ENCODE assay signal across 16 cellular contexts in the genomic region with DNA sequence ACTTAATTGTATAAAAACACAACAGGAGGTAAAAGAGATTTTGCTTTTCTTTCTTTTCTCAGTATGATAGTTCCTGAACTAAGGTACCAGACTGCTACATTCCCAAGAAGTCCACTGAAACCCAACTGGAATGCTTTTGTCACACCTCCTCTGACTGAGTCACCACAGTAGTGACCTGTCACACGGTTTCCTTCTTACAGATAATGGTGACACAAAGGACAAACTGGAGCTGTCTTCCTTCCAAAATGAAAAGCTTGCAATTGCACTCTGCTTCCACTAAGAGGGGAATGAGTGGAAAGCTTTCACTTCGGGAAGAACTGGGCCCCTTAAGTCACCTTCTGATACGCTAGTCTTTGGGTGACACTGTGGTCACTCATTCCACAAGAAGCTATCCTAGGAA.
DNase-seq lines count a peak whose midpoint lies in the region; TF ChIP-seq lines count a peak whose summit lies in the region.
"Had no signal": no experiment of that assay in that cellular context is flagged by ENCODE, and none has a peak within 500 bp of the region (broad histone marks: within the 10 kb centered on the region; RNA-seq: fewer than 3 reads in every experiment).

No MANE protein-coding gene starts in this region.

- H3K4me3 ChIP-seq in epithelial cell of proximal tubule (ENCODE audit: low read depth, low read length) (no peak overlapping the region), dorsolateral prefrontal cortex (peak overlapping the region in 1 of 59 donors; percentile 11), suprapubic skin (no peak overlapping the region), Peyer's patch (no peak overlapping the region)
- H3K4me3 ChIP-seq: tibial artery had no signal

- peaks cover 60% of the 10 kb centered on the region for H3K36me3 ChIP-seq in suprapubic skin
- H3K36me3 ChIP-seq in Peyer's patch = peaks cover 0 to 41% (median 0%) of the 10 kb centered on the region in 3 donors

- H3K9me3 ChIP-seq in suprapubic skin = no peaks in the 10 kb centered on the region
- H3K9me3 ChIP-seq in Peyer's patch = no peaks in the 10 kb centered on the region
- H3K9me3 ChIP-seq: tibial artery had no signal

- H3K27ac Mint-ChIP-seq in osteocyte (ENCODE audit: unreplicated experiment) = no peak overlapping the region
- H3K27ac Mint-ChIP-seq: activated T-helper 1 cell treated with anti-CD3 and anti-CD28 coated beads, Interleukin-12 subunit alpha, Interleukin-12 subunit beta, Interleukin-2, Interleukin-4 antibody, amounts not matched to agents 30 ng/mL and 10 ng/mL and 1 ng/mL, durations not matched to agents 14 hours and 24 hours and 36 hours had no signal

- H3K27me3 Mint-ChIP-seq in osteocyte (ENCODE audit: unreplicated experiment) = no peaks in the 10 kb centered on the region
- H3K27me3 Mint-ChIP-seq: naive B cell, T-cell had no signal

- H3K27me3 ChIP-seq in dorsolateral prefrontal cortex (no peaks in the 10 kb centered on the region), suprapubic skin (no peaks in the 10 kb centered on the region), Peyer's patch (no peaks in the 10 kb centered on the region)
- H3K27me3 ChIP-seq: tibial artery had no signal

- H3K9me3 Mint-ChIP-seq in osteocyte (ENCODE audit: unreplicated experiment) = no peaks in the 10 kb centered on the region
- H3K9me3 Mint-ChIP-seq: activated T-helper 1 cell treated with anti-CD3 and anti-CD28 coated beads, Interleukin-12 subunit alpha, Interleukin-12 subunit beta, Interleukin-2, Interleukin-4 antibody, amounts not matched to agents 30 ng/mL and 10 ng/mL and 1 ng/mL, durations not matched to agents 14 hours and 24 hours and 36 hours; naive B cell; T-cell had no signal

- H3K4me3 Mint-ChIP-seq in osteocyte (ENCODE audit: unreplicated experiment) = no peak overlapping the region
- H3K4me3 Mint-ChIP-seq: activated T-helper 1 cell treated with anti-CD3 and anti-CD28 coated beads, Interleukin-12 subunit alpha, Interleukin-12 subunit beta, Interleukin-2, Interleukin-4 antibody, amounts not matched to agents 30 ng/mL and 10 ng/mL and 1 ng/mL, durations not matched to agents 14 hours and 24 hours and 36 hours; naive B cell; T-cell had no signal

- intact Hi-C loops in dorsolateral prefrontal cortex (cut with DNase I) = loop anchor here in 1 of 2 donors (10.0 kb wide), 1 partner anchor 349 kb away; no protein-coding TSS in a partner anchor

- peak; percentile 27 for TF ChIP-seq CTCF in epithelial cell of proximal tubule (conservative IDR thresholded peaks at IDR 0.05; ENCODE audit: low read depth, low read length)
- TF ChIP-seq CTCF in osteocyte (IDR thresholded peaks at IDR 0.05) = peak; percentile 6
- peak in 9 of 56 donors; percentile 7 to 35 (median 15) for TF ChIP-seq CTCF in dorsolateral prefrontal cortex (IDR thresholded peaks at IDR 0.05 in 54 of 56, conservative IDR thresholded peaks at IDR 0.05 in 2 of 56; ENCODE audit: low read depth in 1 of 56, partially characterized antibody in 56 of 56)
- TF ChIP-seq CTCF in suprapubic skin (IDR thresholded peaks at IDR 0.05) = no peak
- no peak for TF ChIP-seq CTCF in Peyer's patch (IDR thresholded peaks at IDR 0.05)

- H3K4me1 ChIP-seq in suprapubic skin = no peaks in the 10 kb centered on the region
- no peaks in the 10 kb centered on the region for H3K4me1 ChIP-seq in Peyer's patch

- 82% methylated on average over 3 of the region's 3 CpGs for WGBS in suprapubic skin

- TF ChIP-seq EP300 in suprapubic skin (IDR thresholded peaks at IDR 0.05) = no peak

- H3K36me3 Mint-ChIP-seq in osteocyte (ENCODE audit: unreplicated experiment) = peaks cover 21% of the 10 kb centered on the region

- peak; percentile 17 for DNase-seq in DMS53 (lab: John Stamatoyannopoulos, UW)
- DNase-seq in DMS53 treated with DMSO at 0.1 percent for 48 hours (lab: John Stamatoyannopoulos, UW; ENCODE audit: unreplicated experiment) = no peak
- DNase-seq in LoVo (ENCODE audit: low spot score) = peak; percentile 48
- no peak for DNase-seq in epithelial cell of proximal tubule (ENCODE audit: low read depth)
- no peak for DNase-seq in osteocyte (ENCODE audit: extremely low spot score, unreplicated experiment)
- DNase-seq in dorsolateral prefrontal cortex = no peak
- DNase-seq in suprapubic skin (ENCODE audit: low spot score in 2 of 2) = no peak
- no peak for DNase-seq in Peyer's patch
- DNase-seq: activated CD4-positive, alpha-beta T cell treated with anti-CD3 and anti-CD28 coated beads for 4 hours; caudate nucleus; naive B cell; NCI-H1694; T-cell; tibial artery had no signal

- peak overlapping the region in 19 of 59 donors; percentile 1 to 72 (median 32) for H3K27ac ChIP-seq in dorsolateral prefrontal cortex
- H3K27ac ChIP-seq in suprapubic skin = no peak overlapping the region
- H3K27ac ChIP-seq in Peyer's patch = no peak overlapping the region
- H3K27ac ChIP-seq: 22Rv1, tibial artery had no signal

- TF ChIP-seq POLR2A in suprapubic skin (IDR thresholded peaks at IDR 0.05) = no peak
- no peak for TF ChIP-seq POLR2A in Peyer's patch (IDR thresholded peaks at IDR 0.05)

- H3K4me1 Mint-ChIP-seq in osteocyte (ENCODE audit: unreplicated experiment) = peaks cover 2% of the 10 kb centered on the region

Comparison
In these comparisons a context has a peak if more than half of its experiments do, and no peak if none do; other contexts are left out.
1. DNase-seq: peak in DMS53 (single experiment) and LoVo (single experiment); none in DMS53 treated with DMSO at 0.1 percent for 48 hours (single experiment), epithelial cell of proximal tubule (single experiment), osteocyte (single experiment), dorsolateral prefrontal cortex (0 of 10), suprapubic skin (0 of 2) and Peyer's patch (0 of 3).
2. CTCF ChIP-seq: peak in epithelial cell of proximal tubule (single experiment) and osteocyte (single experiment); none in suprapubic skin (0 of 2) and Peyer's patch (0 of 6).